ENCODE assay signal across 2 cellular contexts in the genomic region with DNA sequence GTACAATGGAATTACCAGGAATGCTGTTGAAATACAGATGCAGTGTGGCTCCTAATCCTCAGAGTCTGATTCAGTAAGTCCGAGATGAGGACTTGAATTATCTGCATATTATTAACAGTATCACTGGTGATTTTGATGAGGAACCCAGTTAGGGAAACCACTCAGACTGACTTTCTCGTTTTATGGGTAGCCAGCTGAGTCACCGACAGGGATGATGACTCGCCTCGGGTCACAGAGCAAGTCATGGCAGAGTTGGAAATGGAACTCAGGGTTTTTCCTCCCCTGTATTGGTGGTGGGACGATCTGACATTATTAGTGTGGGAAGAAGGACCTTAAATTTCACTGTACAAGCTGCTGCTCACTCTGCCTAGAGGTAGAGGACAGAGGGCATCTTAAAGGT.
A peak's percentile ranks its signal among the peaks of the same experiment; 100 is the strongest.
TF ChIP-seq lines count a peak whose summit lies in the region.

No MANE protein-coding gene starts in this region.

TF ChIP-seq in K562, 482 proteins besides CTCF, POLR2A, EP300 and RAD21 (continues in another document):
- TF ChIP-seq C11orf30 (IDR thresholded peaks at IDR 0.05; ENCODE audit: low read depth) (peak; percentile 66), ZNF436 (CRISPR knock-in tag; IDR thresholded peaks at IDR 0.05) (no peak), ARID1B (IDR thresholded peaks at IDR 0.05) (0 out of 2 replicates have a peak, but pooled peaks have one; percentile 7), SIRT6 (IDR thresholded peaks at IDR 0.05; ENCODE audit: low read depth, low read length) (no peak), PCBP1 (IDR thresholded peaks at IDR 0.05; ENCODE audit: low read depth, low read length, poor library complexity, severe bottlenecking) (no peak), ZNF395 (CRISPR knock-in tag; IDR thresholded peaks at IDR 0.05) (no peak), EHMT2 (IDR thresholded peaks at IDR 0.05) (peak; percentile 42; the same call in 1 of the 2 replicates), STAT5B (CRISPR knock-in tag; IDR thresholded peaks at IDR 0.05) (no peak), ARID2 (IDR thresholded peaks at IDR 0.05) (no peak), KDM4B (IDR thresholded peaks at IDR 0.05; ENCODE audit: borderline replicate concordance in 2 of 2, low read depth in 1 of 2) (no peak), JUND (IDR thresholded peaks at IDR 0.05; ENCODE audit: borderline replicate concordance, low read depth, low read length) (peak; percentile 85), JUND (tag; IDR thresholded peaks at IDR 0.05; ENCODE audit: borderline replicate concordance, low read depth, low read length) (peak; percentile 51; the same call in 1 of the 3 replicates), SMAD1 (IDR thresholded peaks at IDR 0.05; ENCODE audit: low read depth, low read length, partially characterized antibody) (no peak), RBM25 (IDR thresholded peaks at IDR 0.05; ENCODE audit: low read depth, low read length, severe bottlenecking) (no peak), TAF7 (tag; IDR thresholded peaks at IDR 0.05) (no peak), MTF1 (CRISPR knock-in tag; IDR thresholded peaks at IDR 0.05; ENCODE audit: borderline replicate concordance) (no peak), ELF1 (tag; IDR thresholded peaks at IDR 0.05) (no peak), HNRNPK (IDR thresholded peaks at IDR 0.05; ENCODE audit: low read depth, low read length, poor library complexity, severe bottlenecking) (no peak), GATA2 (CRISPR knock-in tag; IDR thresholded peaks at IDR 0.05) (no peak), YY1 (IDR thresholded peaks at IDR 0.05; ENCODE audit: borderline replicate concordance in 1 of 3, control insufficient read depth in 1 of 3, extremely low read depth in 1 of 3, insufficient read depth in 3 of 3, insufficient read length in 1 of 3, insufficient replicate concordance in 2 of 3, low read depth in 1 of 3, low read length in 2 of 3) (peak in 1 of 3 experiments; percentile 35), NFE2 (IDR thresholded peaks at IDR 0.05; ENCODE audit: low read depth) (peak; percentile 73), ATF3 (IDR thresholded peaks at IDR 0.05) (peak; percentile 86), ATF3 (CRISPR knock-in tag; conservative IDR thresholded peaks at IDR 0.05) (no peak)
- TF ChIP-seq, protein P1, sequence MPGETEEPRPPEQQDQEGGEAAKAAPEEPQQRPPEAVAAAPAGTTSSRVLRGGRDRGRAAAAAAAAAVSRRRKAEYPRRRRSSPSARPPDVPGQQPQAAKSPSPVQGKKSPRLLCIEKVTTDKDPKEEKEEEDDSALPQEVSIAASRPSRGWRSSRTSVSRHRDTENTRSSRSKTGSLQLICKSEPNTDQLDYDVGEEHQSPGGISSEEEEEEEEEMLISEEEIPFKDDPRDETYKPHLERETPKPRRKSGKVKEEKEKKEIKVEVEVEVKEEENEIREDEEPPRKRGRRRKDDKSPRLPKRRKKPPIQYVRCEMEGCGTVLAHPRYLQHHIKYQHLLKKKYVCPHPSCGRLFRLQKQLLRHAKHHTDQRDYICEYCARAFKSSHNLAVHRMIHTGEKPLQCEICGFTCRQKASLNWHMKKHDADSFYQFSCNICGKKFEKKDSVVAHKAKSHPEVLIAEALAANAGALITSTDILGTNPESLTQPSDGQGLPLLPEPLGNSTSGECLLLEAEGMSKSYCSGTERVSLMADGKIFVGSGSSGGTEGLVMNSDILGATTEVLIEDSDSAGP (CRISPR knock-in tag; IDR thresholded peaks at IDR 0.05), result no peak
- TF ChIP-seq, protein P2, sequence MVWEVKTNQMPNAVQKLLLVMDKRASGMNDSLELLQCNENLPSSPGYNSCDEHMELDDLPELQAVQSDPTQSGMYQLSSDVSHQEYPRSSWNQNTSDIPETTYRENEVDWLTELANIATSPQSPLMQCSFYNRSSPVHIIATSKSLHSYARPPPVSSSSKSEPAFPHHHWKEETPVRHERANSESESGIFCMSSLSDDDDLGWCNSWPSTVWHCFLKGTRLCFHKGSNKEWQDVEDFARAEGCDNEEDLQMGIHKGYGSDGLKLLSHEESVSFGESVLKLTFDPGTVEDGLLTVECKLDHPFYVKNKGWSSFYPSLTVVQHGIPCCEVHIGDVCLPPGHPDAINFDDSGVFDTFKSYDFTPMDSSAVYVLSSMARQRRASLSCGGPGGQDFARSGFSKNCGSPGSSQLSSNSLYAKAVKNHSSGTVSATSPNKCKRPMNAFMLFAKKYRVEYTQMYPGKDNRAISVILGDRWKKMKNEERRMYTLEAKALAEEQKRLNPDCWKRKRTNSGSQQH (CRISPR knock-in tag; IDR thresholded peaks at IDR 0.05), result no peak
- TF ChIP-seq, protein P3, sequence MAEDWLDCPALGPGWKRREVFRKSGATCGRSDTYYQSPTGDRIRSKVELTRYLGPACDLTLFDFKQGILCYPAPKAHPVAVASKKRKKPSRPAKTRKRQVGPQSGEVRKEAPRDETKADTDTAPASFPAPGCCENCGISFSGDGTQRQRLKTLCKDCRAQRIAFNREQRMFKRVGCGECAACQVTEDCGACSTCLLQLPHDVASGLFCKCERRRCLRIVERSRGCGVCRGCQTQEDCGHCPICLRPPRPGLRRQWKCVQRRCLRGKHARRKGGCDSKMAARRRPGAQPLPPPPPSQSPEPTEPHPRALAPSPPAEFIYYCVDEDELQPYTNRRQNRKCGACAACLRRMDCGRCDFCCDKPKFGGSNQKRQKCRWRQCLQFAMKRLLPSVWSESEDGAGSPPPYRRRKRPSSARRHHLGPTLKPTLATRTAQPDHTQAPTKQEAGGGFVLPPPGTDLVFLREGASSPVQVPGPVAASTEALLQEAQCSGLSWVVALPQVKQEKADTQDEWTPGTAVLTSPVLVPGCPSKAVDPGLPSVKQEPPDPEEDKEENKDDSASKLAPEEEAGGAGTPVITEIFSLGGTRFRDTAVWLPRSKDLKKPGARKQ (CRISPR knock-in tag; IDR thresholded peaks at IDR 0.05), result no peak
- TF ChIP-seq, protein P4, sequence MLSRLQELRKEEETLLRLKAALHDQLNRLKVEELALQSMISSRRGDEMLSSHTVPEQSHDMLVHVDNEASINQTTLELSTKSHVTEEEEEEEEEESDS (CRISPR knock-in tag; IDR thresholded peaks at IDR 0.05), result no peak

TF ChIP-seq in HepG2, 621 proteins besides CTCF, POLR2A, EP300 and RAD21:
- TF ChIP-seq ZNF232 (CRISPR knock-in tag; IDR thresholded peaks at IDR 0.05; ENCODE audit: borderline replicate concordance) (no peak), HOXA5 (CRISPR knock-in tag; IDR thresholded peaks at IDR 0.05) (no peak), ZNF850 (CRISPR knock-in tag; conservative IDR thresholded peaks at IDR 0.05) (no peak), ATF7 (IDR thresholded peaks at IDR 0.05) (no peak), ATF7 (CRISPR knock-in tag; IDR thresholded peaks at IDR 0.05) (no peak), CEBPG (CRISPR knock-in tag; IDR thresholded peaks at IDR 0.05) (no peak), ZFP62 (CRISPR knock-in tag; IDR thresholded peaks at IDR 0.05) (no peak), ELF3 (CRISPR knock-in tag; IDR thresholded peaks at IDR 0.05) (no peak), BRCA1 (CRISPR knock-in tag; IDR thresholded peaks at IDR 0.05) (no peak), ZFYVE20 (CRISPR knock-in tag; IDR thresholded peaks at IDR 0.05; ENCODE audit: borderline replicate concordance, low read depth) (no peak), ZNF550 (CRISPR knock-in tag; IDR thresholded peaks at IDR 0.05; ENCODE audit: borderline replicate concordance) (no peak)
- TF ChIP-seq, protein P5, sequence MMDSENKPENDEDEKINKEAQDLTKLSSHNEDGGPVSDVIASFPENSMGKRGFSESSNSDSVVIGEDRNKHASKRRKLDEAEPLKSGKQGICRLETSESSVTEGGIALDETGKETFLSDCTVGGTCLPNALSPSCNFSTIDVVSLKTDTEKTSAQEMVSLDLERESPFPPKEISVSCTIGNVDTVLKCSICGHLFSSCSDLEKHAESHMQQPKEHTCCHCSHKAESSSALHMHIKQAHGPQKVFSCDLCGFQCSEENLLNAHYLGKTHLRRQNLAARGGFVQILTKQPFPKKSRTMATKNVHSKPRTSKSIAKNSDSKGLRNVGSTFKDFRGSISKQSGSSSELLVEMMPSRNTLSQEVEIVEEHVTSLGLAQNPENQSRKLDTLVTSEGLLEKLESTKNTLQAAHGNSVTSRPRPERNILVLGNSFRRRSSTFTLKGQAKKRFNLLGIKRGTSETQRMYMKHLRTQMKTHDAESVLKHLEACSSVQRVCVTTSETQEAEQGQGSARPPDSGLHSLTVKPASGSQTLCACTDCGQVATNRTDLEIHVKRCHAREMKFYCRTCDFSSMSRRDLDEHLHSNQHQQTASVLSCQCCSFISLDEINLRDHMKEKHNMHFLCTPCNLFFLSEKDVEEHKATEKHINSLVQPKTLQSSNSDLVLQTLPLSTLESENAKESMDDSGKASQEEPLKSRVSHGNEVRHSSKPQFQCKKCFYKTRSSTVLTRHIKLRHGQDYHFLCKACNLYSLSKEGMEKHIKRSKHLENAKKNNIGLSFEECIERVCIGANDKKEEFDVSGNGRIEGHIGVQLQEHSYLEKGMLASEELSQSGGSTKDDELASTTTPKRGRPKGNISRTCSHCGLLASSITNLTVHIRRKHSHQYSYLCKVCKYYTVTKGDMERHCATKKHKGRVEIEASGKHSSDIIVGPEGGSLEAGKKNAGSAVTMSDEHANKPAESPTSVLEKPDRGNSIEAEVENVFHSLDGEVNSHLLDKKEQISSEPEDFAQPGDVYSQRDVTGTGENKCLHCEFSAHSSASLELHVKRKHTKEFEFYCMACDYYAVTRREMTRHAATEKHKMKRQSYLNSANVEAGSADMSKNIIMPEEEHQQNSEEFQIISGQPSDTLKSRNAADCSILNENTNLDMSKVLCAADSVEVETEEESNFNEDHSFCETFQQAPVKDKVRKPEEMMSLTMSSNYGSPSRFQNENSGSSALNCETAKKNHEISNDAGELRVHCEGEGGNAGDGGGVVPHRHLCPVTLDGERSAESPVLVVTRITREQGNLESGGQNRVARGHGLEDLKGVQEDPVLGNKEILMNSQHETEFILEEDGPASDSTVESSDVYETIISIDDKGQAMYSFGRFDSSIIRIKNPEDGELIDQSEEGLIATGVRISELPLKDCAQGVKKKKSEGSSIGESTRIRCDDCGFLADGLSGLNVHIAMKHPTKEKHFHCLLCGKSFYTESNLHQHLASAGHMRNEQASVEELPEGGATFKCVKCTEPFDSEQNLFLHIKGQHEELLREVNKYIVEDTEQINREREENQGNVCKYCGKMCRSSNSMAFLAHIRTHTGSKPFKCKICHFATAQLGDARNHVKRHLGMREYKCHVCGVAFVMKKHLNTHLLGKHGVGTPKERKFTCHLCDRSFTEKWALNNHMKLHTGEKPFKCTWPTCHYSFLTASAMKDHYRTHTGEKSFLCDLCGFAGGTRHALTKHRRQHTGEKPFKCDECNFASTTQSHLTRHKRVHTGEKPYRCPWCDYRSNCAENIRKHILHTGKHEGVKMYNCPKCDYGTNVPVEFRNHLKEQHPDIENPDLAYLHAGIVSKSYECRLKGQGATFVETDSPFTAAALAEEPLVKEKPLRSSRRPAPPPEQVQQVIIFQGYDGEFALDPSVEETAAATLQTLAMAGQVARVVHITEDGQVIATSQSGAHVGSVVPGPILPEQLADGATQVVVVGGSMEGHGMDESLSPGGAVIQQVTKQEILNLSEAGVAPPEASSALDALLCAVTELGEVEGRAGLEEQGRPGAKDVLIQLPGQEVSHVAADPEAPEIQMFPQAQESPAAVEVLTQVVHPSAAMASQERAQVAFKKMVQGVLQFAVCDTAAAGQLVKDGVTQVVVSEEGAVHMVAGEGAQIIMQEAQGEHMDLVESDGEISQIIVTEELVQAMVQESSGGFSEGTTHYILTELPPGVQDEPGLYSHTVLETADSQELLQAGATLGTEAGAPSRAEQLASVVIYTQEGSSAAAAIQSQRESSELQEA (CRISPR knock-in tag; IDR thresholded peaks at IDR 0.05; ENCODE audit: not compliant biosample characterization), result no peak
- TF ChIP-seq, protein P6, sequence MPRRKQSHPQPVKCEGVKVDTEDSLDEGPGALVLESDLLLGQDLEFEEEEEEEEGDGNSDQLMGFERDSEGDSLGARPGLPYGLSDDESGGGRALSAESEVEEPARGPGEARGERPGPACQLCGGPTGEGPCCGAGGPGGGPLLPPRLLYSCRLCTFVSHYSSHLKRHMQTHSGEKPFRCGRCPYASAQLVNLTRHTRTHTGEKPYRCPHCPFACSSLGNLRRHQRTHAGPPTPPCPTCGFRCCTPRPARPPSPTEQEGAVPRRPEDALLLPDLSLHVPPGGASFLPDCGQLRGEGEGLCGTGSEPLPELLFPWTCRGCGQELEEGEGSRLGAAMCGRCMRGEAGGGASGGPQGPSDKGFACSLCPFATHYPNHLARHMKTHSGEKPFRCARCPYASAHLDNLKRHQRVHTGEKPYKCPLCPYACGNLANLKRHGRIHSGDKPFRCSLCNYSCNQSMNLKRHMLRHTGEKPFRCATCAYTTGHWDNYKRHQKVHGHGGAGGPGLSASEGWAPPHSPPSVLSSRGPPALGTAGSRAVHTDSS (CRISPR knock-in tag; conservative IDR thresholded peaks at IDR 0.05), result no peak
TF ChIP-seq in HepG2: peak in this region for 0.
